Comparison of ENCODE assay signal across 20 cellular contexts in genomic region chr14:87908591-87908990, GRCh38.
"Had no signal": no experiment of that assay in that cellular context is flagged by ENCODE, and none has a peak within 500 bp of the region (broad histone marks: within the 10 kb centered on the region; RNA-seq: fewer than 3 reads in every experiment).

No MANE protein-coding gene starts in this region.

- H3K4me3 ChIP-seq: breast epithelium, SJCRH30 had no signal

- H3K4me1 Mint-ChIP-seq: activated naive CD4-positive, alpha-beta T cell treated with anti-CD3 and anti-CD28 coated beads, Interleukin-2, amount 50 U/mL, for 24 hours had no signal

- DNase-seq: activated CD4-positive, alpha-beta T cell treated with anti-CD3 and anti-CD28 coated beads for 4 hours; activated CD4-positive, alpha-beta T cell treated with anti-CD3 and anti-CD28 coated beads, Interleukin-2, amount 50 U/mL, for 4 hours; activated CD8-positive, alpha-beta memory T cell treated with anti-CD3 and anti-CD28 coated beads, Interleukin-2, amount 50 U/mL, for 48 hours; activated CD8-positive, alpha-beta T cell treated with anti-CD3 and anti-CD28 coated beads, Interleukin-2, amount 10 ng/mL, durations not matched to agents 7 days and 5 days; activated naive CD4-positive, alpha-beta T cell; activated T-cell treated with anti-CD3 and anti-CD28 coated beads, Interleukin-2, amount 50 U/mL, for 1 hour; aorta; KG1; NCI-H1092; NCI-H1417; NCI-H2029; NCI-H2107; NCI-H510A treated with DMSO at 0.1 percent for 48 hours; NCI-H69; Right ventricle myocardium superior; SJCRH30; SK-N-SH; T-helper 1 cell had no signal

- H3K27me3 ChIP-seq: breast epithelium, SJCRH30 had no signal

- H3K27ac ChIP-seq: breast epithelium, SJCRH30 had no signal

- H3K9me3 ChIP-seq: SJCRH30, SK-N-SH had no signal

- H3K4me3 Mint-ChIP-seq: activated CD8-positive, alpha-beta T cell treated with anti-CD3 and anti-CD28 coated beads, Interleukin-2, amount 10 ng/mL, durations not matched to agents 7 days and 5 days; activated naive CD4-positive, alpha-beta T cell treated with anti-CD3 and anti-CD28 coated beads, Interleukin-2, amount 50 U/mL, for 24 hours had no signal

- H3K36me3 ChIP-seq: breast epithelium, SJCRH30 had no signal

- H3K27ac Mint-ChIP-seq: activated CD8-positive, alpha-beta T cell treated with anti-CD3 and anti-CD28 coated beads, Interleukin-2, amount 10 ng/mL, durations not matched to agents 7 days and 5 days; activated naive CD4-positive, alpha-beta T cell treated with anti-CD3 and anti-CD28 coated beads, Interleukin-2, amount 50 U/mL, for 24 hours had no signal

- H3K4me1 ChIP-seq: breast epithelium, SJCRH30 had no signal
